In the genomic region with DNA sequence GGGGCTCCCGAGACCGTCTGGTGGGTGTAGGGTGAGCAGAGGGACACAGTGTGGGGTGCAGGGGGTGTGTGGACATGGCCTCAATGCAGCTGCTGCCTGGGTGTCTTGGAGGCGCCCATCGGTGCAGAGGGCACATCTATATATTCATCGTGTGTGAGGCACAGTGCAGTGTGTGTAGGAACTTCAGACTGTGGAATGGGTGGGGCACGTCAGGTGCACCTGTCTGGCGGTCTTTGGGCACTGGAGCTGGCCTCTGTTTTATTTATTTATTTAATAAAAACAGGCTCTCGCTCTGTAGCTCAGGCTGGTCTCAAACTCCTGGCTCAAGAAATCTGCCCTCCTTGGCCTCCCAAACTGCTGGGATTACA, we compare ENCODE assay signal across 10 cellular contexts. TPM values are rescaled to one million over a fixed set of nuclear protein-coding genes. Genes with fewer than 3 reads are reported as not detected.
DNase-seq lines count a peak whose midpoint lies in the region; ATAC-seq lines count a peak whose summit lies in the region.
"Had no signal": no experiment of that assay in that cellular context is flagged by ENCODE, and none has a peak within 500 bp of the region (broad histone marks: within the 10 kb centered on the region; RNA-seq: fewer than 3 reads in every experiment).

No MANE protein-coding gene starts in this region.

- peak overlapping the region; percentile 96 for H3K27ac Mint-ChIP-seq in activated naive CD4-positive, alpha-beta T cell treated with anti-CD3 and anti-CD28 coated beads, Interleukin-2, amount 50 U/mL, for 24 hours
- no peak overlapping the region for H3K27ac Mint-ChIP-seq in activated naive CD4-positive, alpha-beta T cell treated with anti-CD3 and anti-CD28 coated beads for 36 hours
- H3K27ac Mint-ChIP-seq in T-helper 17 cell (peak overlapping the region; percentile 92), immature natural killer cell (peak overlapping the region; percentile 87 to 98 (median 92))
- peak overlapping the region; percentile 5 for H3K27ac Mint-ChIP-seq in stimulated activated memory B cell treated with anti-CD40 and anti-IgM and Interleukin-4, amounts not matched to agents 10 μg/mL and 1 μg/mL and 100 μg/mL, for 72 hours

- DNase-seq in activated naive CD4-positive, alpha-beta T cell treated with anti-CD3 and anti-CD28 coated beads for 36 hours, result no peak
- no peak for DNase-seq in T-helper 17 cell
- no peak for DNase-seq in immature natural killer cell
- no peak for DNase-seq in GM19238 (ENCODE audit: insufficient read length, low spot score)
- DNase-seq in OCI-M2 (lab: John Stamatoyannopoulos, UW; ENCODE audit: unreplicated experiment), result no peak
- DNase-seq: NCI-H2107 had no signal

- ATAC-seq in T-helper 17 cell (no peak), GM19035 (IDR thresholded peaks at IDR 0.05; ENCODE audit: unreplicated experiment) (no peak)
- ATAC-seq in stimulated activated memory B cell treated with anti-CD40 and anti-IgM and Interleukin-4, amounts not matched to agents 10 μg/mL and 1 μg/mL and 100 μg/mL, for 72 hours, result no peak

- intact Hi-C loops in activated naive CD4-positive, alpha-beta T cell treated with anti-CD3 and anti-CD28 coated beads for 36 hours (cut with micrococcal nuclease), result no loop called here

- CTCF ChIA-PET in activated naive CD4-positive, alpha-beta T cell treated with anti-CD3 and anti-CD28 coated beads for 36 hours (lab: Charles Lee), result interaction anchor here (0.7 to 0.8 kb wide), 2 partner anchors 18 to 39 kb away, joined by 3 read pairs; partner anchors contain the start of gene LASP1NB

- no peaks in the 10 kb centered on the region for H3K9me3 Mint-ChIP-seq in activated naive CD4-positive, alpha-beta T cell treated with anti-CD3 and anti-CD28 coated beads, Interleukin-2, amount 50 U/mL, for 24 hours
- no peaks in the 10 kb centered on the region for H3K9me3 Mint-ChIP-seq in activated naive CD4-positive, alpha-beta T cell treated with anti-CD3 and anti-CD28 coated beads for 36 hours
- H3K9me3 Mint-ChIP-seq in immature natural killer cell, result peaks cover 0 to 4% (median 0%) of the 10 kb centered on the region in 6 donors
- H3K9me3 Mint-ChIP-seq in stimulated activated memory B cell treated with anti-CD40 and anti-IgM and Interleukin-4, amounts not matched to agents 10 μg/mL and 1 μg/mL and 100 μg/mL, for 72 hours, result no peaks in the 10 kb centered on the region
- H3K9me3 Mint-ChIP-seq: neural crest cell had no signal

- no peaks in the 10 kb centered on the region for H3K27me3 Mint-ChIP-seq in activated naive CD4-positive, alpha-beta T cell treated with anti-CD3 and anti-CD28 coated beads, Interleukin-2, amount 50 U/mL, for 24 hours
- H3K27me3 Mint-ChIP-seq in activated naive CD4-positive, alpha-beta T cell treated with anti-CD3 and anti-CD28 coated beads for 36 hours (ENCODE audit: low read depth), result no peaks in the 10 kb centered on the region
- H3K27me3 Mint-ChIP-seq in T-helper 17 cell (no peaks in the 10 kb centered on the region), immature natural killer cell (ENCODE audit: low read depth in 3 of 3) (peaks cover 12 to 40% (median 20%) of the 10 kb centered on the region in 3 donors)
- H3K27me3 Mint-ChIP-seq in stimulated activated memory B cell treated with anti-CD40 and anti-IgM and Interleukin-4, amounts not matched to agents 10 μg/mL and 1 μg/mL and 100 μg/mL, for 72 hours, result no peaks in the 10 kb centered on the region

- no peaks in the 10 kb centered on the region for H3K9me3 ChIP-seq in T-helper 17 cell (ENCODE audit: control insufficient read depth, low read length, poor library complexity, severe bottlenecking)

- H3K4me3 Mint-ChIP-seq in activated naive CD4-positive, alpha-beta T cell treated with anti-CD3 and anti-CD28 coated beads, Interleukin-2, amount 50 U/mL, for 24 hours, result peak overlapping the region; percentile 1
- H3K4me3 Mint-ChIP-seq in activated naive CD4-positive, alpha-beta T cell treated with anti-CD3 and anti-CD28 coated beads for 36 hours, result no peak overlapping the region
- H3K4me3 Mint-ChIP-seq in T-helper 17 cell, result peak overlapping the region; percentile 88
- H3K4me3 Mint-ChIP-seq in immature natural killer cell, result peak overlapping the region; percentile 57 to 78 (median 72)
- no peak overlapping the region for H3K4me3 Mint-ChIP-seq in stimulated activated memory B cell treated with anti-CD40 and anti-IgM and Interleukin-4, amounts not matched to agents 10 μg/mL and 1 μg/mL and 100 μg/mL, for 72 hours

- H3K4me1 Mint-ChIP-seq in activated naive CD4-positive, alpha-beta T cell treated with anti-CD3 and anti-CD28 coated beads, Interleukin-2, amount 50 U/mL, for 24 hours, result peaks cover 88% of the 10 kb centered on the region
- H3K4me1 Mint-ChIP-seq in activated naive CD4-positive, alpha-beta T cell treated with anti-CD3 and anti-CD28 coated beads for 36 hours (ENCODE audit: low read depth), result peaks cover 85% of the 10 kb centered on the region
- H3K4me1 Mint-ChIP-seq in T-helper 17 cell, result peaks cover 61% of the 10 kb centered on the region
- H3K4me1 Mint-ChIP-seq in immature natural killer cell, result peaks cover 94 to 98% of the 10 kb centered on the region in 2 donors
- H3K4me1 Mint-ChIP-seq in stimulated activated memory B cell treated with anti-CD40 and anti-IgM and Interleukin-4, amounts not matched to agents 10 μg/mL and 1 μg/mL and 100 μg/mL, for 72 hours, result peaks cover 75% of the 10 kb centered on the region

- peaks cover 5% of the 10 kb centered on the region for H3K36me3 Mint-ChIP-seq in activated naive CD4-positive, alpha-beta T cell treated with anti-CD3 and anti-CD28 coated beads, Interleukin-2, amount 50 U/mL, for 24 hours
- peaks cover 20% of the 10 kb centered on the region for H3K36me3 Mint-ChIP-seq in activated naive CD4-positive, alpha-beta T cell treated with anti-CD3 and anti-CD28 coated beads for 36 hours (ENCODE audit: low read depth)
- H3K36me3 Mint-ChIP-seq in T-helper 17 cell (ENCODE audit: low read depth) (peaks cover 3% of the 10 kb centered on the region), immature natural killer cell (peaks cover 16 to 33% (median 20%) of the 10 kb centered on the region in 3 donors)
- peaks cover 37% of the 10 kb centered on the region for H3K36me3 Mint-ChIP-seq in stimulated activated memory B cell treated with anti-CD40 and anti-IgM and Interleukin-4, amounts not matched to agents 10 μg/mL and 1 μg/mL and 100 μg/mL, for 72 hours

RNA-seq across cellular contexts. Expression of gene LASP1, which starts 16.8 kb away (rescaled TPM):
- 100 to 1,000 TPM; 105 to 113 TPM for total RNA-seq in activated naive CD4-positive, alpha-beta T cell treated with anti-CD3 and anti-CD28 coated beads for 36 hours
- total RNA-seq in T-helper 17 cell, result 100 to 1,000 TPM; 106 to 115 TPM
- polyA plus RNA-seq in immature natural killer cell, result 100 to 1,000 TPM in 1 of 3 donors, 10 to 100 TPM in 2; 94.3 to 171 (median 96.5) TPM

RNA-seq across cellular contexts. Expression of gene RPL23, which starts 33.1 kb away (rescaled TPM):
- 1,000 to 10,000 TPM; 2,241 to 2,332 TPM for total RNA-seq in activated naive CD4-positive, alpha-beta T cell treated with anti-CD3 and anti-CD28 coated beads for 36 hours
- total RNA-seq in T-helper 17 cell, result 1,000 to 10,000 TPM; 1,821 to 1,859 TPM
- polyA plus RNA-seq in immature natural killer cell, result 100 to 1,000 TPM; 285 to 713 (median 532) TPM

Comparison
In these comparisons a context has a peak if more than half of its experiments do, and no peak if none do; other contexts are left out.
1. H3K4me3 Mint-ChIP-seq: peak in activated naive CD4-positive, alpha-beta T cell treated with anti-CD3 and anti-CD28 coated beads, Interleukin-2, amount 50 U/mL, for 24 hours (single experiment), T-helper 17 cell (single experiment) and immature natural killer cell (5 of 5); none in activated naive CD4-positive, alpha-beta T cell treated with anti-CD3 and anti-CD28 coated beads for 36 hours (single experiment) and stimulated activated memory B cell treated with anti-CD40 and anti-IgM and Interleukin-4, amounts not matched to agents 10 μg/mL and 1 μg/mL and 100 μg/mL, for 72 hours (single experiment).